In the genomic region with DNA sequence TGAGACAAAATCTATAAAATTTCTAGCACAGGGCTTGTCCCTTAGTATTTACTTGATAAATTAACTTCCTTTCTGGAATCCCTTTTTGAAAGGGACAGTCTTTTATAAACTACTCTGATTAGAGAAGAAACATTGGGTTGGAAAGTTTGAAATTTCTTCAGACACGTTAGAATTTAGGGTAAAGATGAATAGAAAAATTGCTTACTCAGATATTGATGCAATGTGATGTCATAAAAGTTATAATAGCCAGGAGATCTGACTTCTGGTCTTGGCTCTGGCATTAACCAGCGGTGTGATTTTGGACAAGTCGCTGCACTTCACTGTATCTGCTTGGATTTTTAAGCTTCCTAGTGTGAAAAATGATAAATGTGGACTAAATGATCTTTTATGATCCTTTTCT, we compare ENCODE assay signal across 31 cellular contexts.
"Had no signal": no experiment of that assay in that cellular context is flagged by ENCODE, and none has a peak within 500 bp of the region (broad histone marks: within the 10 kb centered on the region; RNA-seq: fewer than 3 reads in every experiment).

No MANE protein-coding gene starts in this region.

- H3K27ac Mint-ChIP-seq: activated CD4-positive, alpha-beta memory T cell treated with anti-CD3 and anti-CD28 coated beads, Interleukin-2, amount 10 ng/mL, durations not matched to agents 7 days and 5 days; activated CD4-positive, alpha-beta T cell treated with anti-CD3 and anti-CD28 coated beads, Interleukin-2, amount 10 ng/mL, durations not matched to agents 7 days and 5 days; activated naive CD4-positive, alpha-beta T cell treated with anti-CD3 and anti-CD28 coated beads, Interleukin-2, amount 10 ng/mL, durations not matched to agents 7 days and 5 days; activated naive CD4-positive, alpha-beta T cell treated with anti-CD3 and anti-CD28 coated beads, Interleukin-2, amount 50 U/mL, for 72 hours; activated naive CD8-positive, alpha-beta T cell treated with anti-CD3 and anti-CD28 coated beads, Interleukin-2, amount 10 ng/mL, durations not matched to agents 7 days and 5 days; activated T-cell treated with anti-CD3 and anti-CD28 coated beads, Interleukin-2, amount 50 U/mL, for 24 hours; activated T-cell treated with anti-CD3 and anti-CD28 coated beads, Interleukin-2, amount 50 U/mL, for 72 hours; dendritic cell treated with granulocyte-macrophage colony-stimulating factor and Interleukin-4, amounts not matched to agents 40 ng/mL and 50 ng/mL, for 4 days; endodermal cell; WTC11 had no signal

- FAIRE-seq: astrocyte, bronchial epithelial cell, frontal cortex had no signal

- H3K9me3 Mint-ChIP-seq: activated naive CD4-positive, alpha-beta T cell treated with anti-CD3 and anti-CD28 coated beads, Interleukin-2, amount 10 ng/mL, durations not matched to agents 7 days and 5 days; activated naive CD8-positive, alpha-beta T cell treated with anti-CD3 and anti-CD28 coated beads, Interleukin-2, amount 10 ng/mL, durations not matched to agents 7 days and 5 days; activated T-cell treated with anti-CD3 and anti-CD28 coated beads, Interleukin-2, amount 50 U/mL, for 24 hours; activated T-cell treated with anti-CD3 and anti-CD28 coated beads, Interleukin-2, amount 50 U/mL, for 72 hours; central memory CD8-positive, alpha-beta T cell; dendritic cell treated with granulocyte-macrophage colony-stimulating factor and Interleukin-4, amounts not matched to agents 40 ng/mL and 50 ng/mL, for 4 days had no signal

- H3K36me3 ChIP-seq: brain microvascular endothelial cell had no signal

- H3K4me3 Mint-ChIP-seq: activated CD4-positive, alpha-beta memory T cell treated with anti-CD3 and anti-CD28 coated beads, Interleukin-2, amount 10 ng/mL, durations not matched to agents 7 days and 5 days; activated CD4-positive, alpha-beta T cell treated with anti-CD3 and anti-CD28 coated beads, Interleukin-2, amount 10 ng/mL, durations not matched to agents 7 days and 5 days; activated naive CD4-positive, alpha-beta T cell treated with anti-CD3 and anti-CD28 coated beads, Interleukin-2, amount 10 ng/mL, durations not matched to agents 7 days and 5 days; activated naive CD8-positive, alpha-beta T cell treated with anti-CD3 and anti-CD28 coated beads, Interleukin-2, amount 10 ng/mL, durations not matched to agents 7 days and 5 days; activated T-cell treated with anti-CD3 and anti-CD28 coated beads, Interleukin-2, amount 50 U/mL, for 24 hours; activated T-cell treated with anti-CD3 and anti-CD28 coated beads, Interleukin-2, amount 50 U/mL, for 72 hours; central memory CD8-positive, alpha-beta T cell; dendritic cell treated with granulocyte-macrophage colony-stimulating factor and Interleukin-4, amounts not matched to agents 40 ng/mL and 50 ng/mL, for 4 days; endodermal cell; WTC11 had no signal

- H3K27ac ChIP-seq: brain microvascular endothelial cell, coronary artery, dorsolateral prefrontal cortex had no signal

- H3K4me1 Mint-ChIP-seq: central memory CD8-positive, alpha-beta T cell; endodermal cell had no signal

- H3K36me3 Mint-ChIP-seq: activated naive CD4-positive, alpha-beta T cell treated with anti-CD3 and anti-CD28 coated beads, Interleukin-2, amount 10 ng/mL, durations not matched to agents 7 days and 5 days had no signal

- H3K4me3 ChIP-seq: coronary artery, dorsolateral prefrontal cortex had no signal

- H3K27me3 ChIP-seq: brain microvascular endothelial cell had no signal

- ATAC-seq: activated naive CD4-positive, alpha-beta T cell treated with anti-CD3 and anti-CD28 coated beads, Interleukin-2, amount 50 U/mL, for 72 hours; activated T-cell treated with anti-CD3 and anti-CD28 coated beads, Interleukin-2, amount 50 U/mL, for 72 hours; esophagus mucosa; WTC11 had no signal

- DNase-seq: activated CD4-positive, alpha-beta memory T cell treated with anti-CD3 and anti-CD28 coated beads, Interleukin-2, amount 10 ng/mL, durations not matched to agents 7 days and 5 days; activated CD4-positive, alpha-beta T cell treated with anti-CD3 and anti-CD28 coated beads for 1 hour; activated CD4-positive, alpha-beta T cell treated with anti-CD3 and anti-CD28 coated beads for 4 hours; activated CD4-positive, alpha-beta T cell treated with anti-CD3 and anti-CD28 coated beads, Interleukin-2, amount 10 ng/mL, durations not matched to agents 7 days and 5 days; activated CD4-positive, alpha-beta T cell treated with anti-CD3 and anti-CD28 coated beads, Interleukin-2, amount 50 U/mL, for 4 hours; activated CD8-positive, alpha-beta memory T cell treated with anti-CD3 and anti-CD28 coated beads, Interleukin-2, amount 50 U/mL, for 48 hours; activated gamma-delta T cell; activated naive CD4-positive, alpha-beta T cell; activated naive CD4-positive, alpha-beta T cell treated with anti-CD3 and anti-CD28 coated beads, Interleukin-2, amount 10 ng/mL, durations not matched to agents 7 days and 5 days; activated naive CD8-positive, alpha-beta T cell treated with anti-CD3 and anti-CD28 coated beads, Interleukin-2, amount 10 ng/mL, durations not matched to agents 7 days and 5 days; activated T-cell treated with anti-CD3 and anti-CD28 coated beads for 4 hours; activated T-cell treated with anti-CD3 and anti-CD28 coated beads, Interleukin-2, amount 50 U/mL, for 24 hours; activated T-cell treated with anti-CD3 and anti-CD28 coated beads, Interleukin-2, amount 50 U/mL, for 72 hours; amniotic stem cell; anterior cingulate cortex; brain microvascular endothelial cell; dorsolateral prefrontal cortex; effector memory CD4-positive, alpha-beta T cell; endodermal cell; foreskin fibroblast; head of caudate nucleus; T-helper 2 cell had no signal
